Comparison of ENCODE assay signal across 11 cellular contexts in genomic region chr19:49567722-49568454, GRCh38. TPM values are rescaled to one million over a fixed set of nuclear protein-coding genes. Genes with fewer than 3 reads are reported as not detected.
DNase-seq lines count a peak whose midpoint lies in the region; ATAC-seq, FAIRE-seq and TF ChIP-seq lines count a peak whose summit lies in the region.
"Had no signal": no experiment of that assay in that cellular context is flagged by ENCODE, and none has a peak within 500 bp of the region (broad histone marks: within the 10 kb centered on the region; RNA-seq: fewer than 3 reads in every experiment).

No MANE protein-coding gene starts in this region.

- H3K4me3 Mint-ChIP-seq in CD4-positive, CD25-positive, alpha-beta regulatory T cell, result peak overlapping the region; percentile 74 to 83 (median 80)
- H3K4me3 Mint-ChIP-seq in WTC11, result no peak overlapping the region

- H3K27me3 ChIP-seq in CD4-positive, CD25-positive, alpha-beta regulatory T cell (ENCODE audit: control insufficient read depth, insufficient read depth, low read length), result no peaks in the 10 kb centered on the region
- no peaks in the 10 kb centered on the region for H3K27me3 ChIP-seq in SJSA1 (replicated peaks)
- H3K27me3 ChIP-seq in mucosa of stomach (ENCODE audit: control insufficient read depth, insufficient read depth, low read length), result no peaks in the 10 kb centered on the region
- no peaks in the 10 kb centered on the region for H3K27me3 ChIP-seq in heart left ventricle

- FAIRE-seq in GM19239 (lab: Jason Lieb, UNC), result no peak

- CTCF ChIA-PET in WTC11 (lab: Charles Lee), result interaction anchor here (0.6 to 3.6 kb wide), 2 partner anchors 22 to 34 kb away, joined by 5 to 34 read pairs; no protein-coding TSS in a partner anchor

- peak overlapping the region; percentile 83 to 96 (median 95) for H3K27ac Mint-ChIP-seq in CD4-positive, CD25-positive, alpha-beta regulatory T cell
- no peak overlapping the region for H3K27ac Mint-ChIP-seq in WTC11

- TF ChIP-seq CTCF in WTC11 (IDR thresholded peaks at IDR 0.05) (no peak), heart left ventricle (IDR thresholded peaks at IDR 0.05) (no peak)

- intact Hi-C loops in heart left ventricle (cut with DNase I), result no loop called here

- H3K36me3 Mint-ChIP-seq in CD4-positive, CD25-positive, alpha-beta regulatory T cell, result peaks cover 14% of the 10 kb centered on the region
- no peaks in the 10 kb centered on the region for H3K36me3 Mint-ChIP-seq in WTC11

- POLR2A ChIA-PET in WTC11 (lab: Charles Lee), result no interaction called here

- H3K27me3 Mint-ChIP-seq in CD4-positive, CD25-positive, alpha-beta regulatory T cell, result no peaks in the 10 kb centered on the region
- no peaks in the 10 kb centered on the region for H3K27me3 Mint-ChIP-seq in WTC11 (ENCODE audit: low read depth)

- peaks cover 29 to 81% (median 57%) of the 10 kb centered on the region in 4 donors for H3K4me1 Mint-ChIP-seq in CD4-positive, CD25-positive, alpha-beta regulatory T cell
- peaks cover 14% of the 10 kb centered on the region for H3K4me1 Mint-ChIP-seq in WTC11

- ATAC-seq in CD4-positive, CD25-positive, alpha-beta regulatory T cell (ENCODE audit: low read depth in 2 of 2), result peak; percentile 36 to 47
- ATAC-seq in WTC11, result no peak
- no peak for ATAC-seq in heart left ventricle

- peak; percentile 58 to 94 (median 85) for DNase-seq in CD4-positive, CD25-positive, alpha-beta regulatory T cell
- peak in 1 of 2 experiments; percentile 25 for DNase-seq in SJSA1 (ENCODE audit: low read depth in 1 of 2, low spot score in 2 of 2)
- peak; percentile 64 for DNase-seq in activated naive CD4-positive, alpha-beta T cell treated with Interleukin-2 at 50 U/mL for 16 hours
- DNase-seq in WTC11 (ENCODE audit: low spot score), result no peak
- DNase-seq in heart left ventricle, result no peak
- no peak for DNase-seq in GM19239 (ENCODE audit: insufficient read length, low spot score)
- DNase-seq in HK-2 (ENCODE audit: unreplicated experiment), result no peak
- DNase-seq: IMR-90, occipital lobe had no signal

- peak overlapping the region; percentile 18 for H3K9ac ChIP-seq in mucosa of stomach (ENCODE audit: low read length)

- H3K36me3 ChIP-seq in CD4-positive, CD25-positive, alpha-beta regulatory T cell (ENCODE audit: control insufficient read depth, insufficient read depth, low read length), result peaks cover under 1% of the 10 kb centered on the region
- H3K36me3 ChIP-seq in SJSA1 (peaks cover 21% of the 10 kb centered on the region), mucosa of stomach (ENCODE audit: control insufficient read depth, insufficient read depth, low read length) (no peaks in the 10 kb centered on the region), heart left ventricle (peaks cover 0 to 9% (median under 1%) of the 10 kb centered on the region in 9 donors)

- peak overlapping the region; percentile 81 for H3K27ac ChIP-seq in CD4-positive, CD25-positive, alpha-beta regulatory T cell (ENCODE audit: insufficient read depth, low read length, poor library complexity, severe bottlenecking)
- H3K27ac ChIP-seq in SJSA1 (0 out of 2 replicates have a peak overlapping the region, but pooled peaks have one; percentile 13), heart left ventricle (peak overlapping the region in 1 of 12 donors; percentile 71)

- H3K9me3 Mint-ChIP-seq in CD4-positive, CD25-positive, alpha-beta regulatory T cell, result no peaks in the 10 kb centered on the region
- no peaks in the 10 kb centered on the region for H3K9me3 Mint-ChIP-seq in WTC11

- H3K4me1 ChIP-seq in CD4-positive, CD25-positive, alpha-beta regulatory T cell (ENCODE audit: control insufficient read depth, insufficient read depth, low read length, poor library complexity, severe bottlenecking), result peaks cover 83% of the 10 kb centered on the region
- H3K4me1 ChIP-seq in SJSA1 (replicated peaks), result peaks cover 9% of the 10 kb centered on the region
- H3K4me1 ChIP-seq in mucosa of stomach (ENCODE audit: control insufficient read depth, insufficient read depth, low read length), result peaks cover 48% of the 10 kb centered on the region
- peaks cover 6 to 72% (median 29%) of the 10 kb centered on the region in 12 donors for H3K4me1 ChIP-seq in heart left ventricle

- 66 to 71% (median 68%) methylated on average over 12 of the region's 12 CpGs for WGBS in heart left ventricle, 4 donors

- peak overlapping the region; percentile 60 for H3K4me3 ChIP-seq in CD4-positive, CD25-positive, alpha-beta regulatory T cell (ENCODE audit: low read depth, low read length)
- H3K4me3 ChIP-seq in SJSA1 (no peak overlapping the region), mucosa of stomach (ENCODE audit: low read length) (no peak overlapping the region), heart left ventricle (no peak overlapping the region)

- no peak for TF ChIP-seq POLR2A in heart left ventricle (IDR thresholded peaks at IDR 0.05)

- no peaks in the 10 kb centered on the region for H3K9me3 ChIP-seq in CD4-positive, CD25-positive, alpha-beta regulatory T cell (ENCODE audit: control insufficient read depth in 2 of 2, low read length in 2 of 2)
- H3K9me3 ChIP-seq in SJSA1 (replicated peaks) (no peaks in the 10 kb centered on the region), mucosa of stomach (ENCODE audit: control insufficient read depth, low read length) (no peaks in the 10 kb centered on the region), heart left ventricle (no peaks in the 10 kb centered on the region)

TF ChIP-seq in WTC11, 78 proteins besides CTCF, POLR2A, EP300 and RAD21 (continues in another document):
- TF ChIP-seq SOX15 (CRISPR knock-in tag; IDR thresholded peaks at IDR 0.05), result no peak
- no peak for TF ChIP-seq SMAD4 (CRISPR knock-in tag; IDR thresholded peaks at IDR 0.05)
- TF ChIP-seq RELA (CRISPR knock-in tag; IDR thresholded peaks at IDR 0.05; ENCODE audit: borderline replicate concordance), result no peak
- TF ChIP-seq, protein P1, sequence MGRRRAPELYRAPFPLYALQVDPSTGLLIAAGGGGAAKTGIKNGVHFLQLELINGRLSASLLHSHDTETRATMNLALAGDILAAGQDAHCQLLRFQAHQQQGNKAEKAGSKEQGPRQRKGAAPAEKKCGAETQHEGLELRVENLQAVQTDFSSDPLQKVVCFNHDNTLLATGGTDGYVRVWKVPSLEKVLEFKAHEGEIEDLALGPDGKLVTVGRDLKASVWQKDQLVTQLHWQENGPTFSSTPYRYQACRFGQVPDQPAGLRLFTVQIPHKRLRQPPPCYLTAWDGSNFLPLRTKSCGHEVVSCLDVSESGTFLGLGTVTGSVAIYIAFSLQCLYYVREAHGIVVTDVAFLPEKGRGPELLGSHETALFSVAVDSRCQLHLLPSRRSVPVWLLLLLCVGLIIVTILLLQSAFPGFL (CRISPR knock-in tag; IDR thresholded peaks at IDR 0.05; ENCODE audit: borderline replicate concordance), result no peak
- no peak for TF ChIP-seq ZNF219 (CRISPR knock-in tag; IDR thresholded peaks at IDR 0.05; ENCODE audit: borderline replicate concordance)
- TF ChIP-seq TEAD1 (CRISPR knock-in tag; IDR thresholded peaks at IDR 0.05), result no peak
- TF ChIP-seq ZBTB43 (CRISPR knock-in tag; IDR thresholded peaks at IDR 0.05), result no peak
- no peak for TF ChIP-seq HMGA2 (CRISPR knock-in tag; IDR thresholded peaks at IDR 0.05)
- TF ChIP-seq MYBL2 (CRISPR knock-in tag; IDR thresholded peaks at IDR 0.05), result no peak

RNA-seq across cellular contexts. Expression of gene NOSIP, which starts 12.5 kb away (rescaled TPM):
- total RNA-seq in CD4-positive, CD25-positive, alpha-beta regulatory T cell, result 124 TPM
- 100 to 1,000 TPM; 262 to 385 (median 285) TPM for polyA plus RNA-seq in CD4-positive, CD25-positive, alpha-beta regulatory T cell
- total RNA-seq in SJSA1 (2014; rRNA removed; shearing (Covaris generic)), result 129 and 140 TPM in 2 replicates
- total RNA-seq in WTC11 (2021), result 82.3 to 97.9 TPM (median 87.6 TPM) in 3 replicates
- total RNA-seq in heart left ventricle, result 10 to 100 TPM; 37.3 to 67.2 (median 46.3) TPM
- polyA plus RNA-seq in heart left ventricle, result 10 to 100 TPM; 65.5 to 91.3 TPM

RNA-seq across cellular contexts. Expression of gene PRRG2, which starts 13.2 kb away (rescaled TPM):
- 0.84 TPM for total RNA-seq in CD4-positive, CD25-positive, alpha-beta regulatory T cell
- polyA plus RNA-seq in CD4-positive, CD25-positive, alpha-beta regulatory T cell, result not detected
- not detected in 2 replicates for total RNA-seq in SJSA1 (2014; rRNA removed; shearing (Covaris generic))
- total RNA-seq in WTC11 (2021), result 5.9 to 7.0 TPM (median 6.9 TPM) in 3 replicates
- 1 to 10 TPM in 4 of 9 donors, under 1 TPM in 4, not detected in 1; 0.27 to 1.5 (median 0.88) TPM for total RNA-seq in heart left ventricle
- 1 to 10 TPM in 1 of 2 donors, under 1 TPM in 1; 0.53 to 3.2 TPM for polyA plus RNA-seq in heart left ventricle
- polyA plus RNA-seq: fibroblast of lung had no signal

RNA-seq across cellular contexts. Expression of gene PRR12, which starts 23.1 kb away (rescaled TPM):
- 50.2 TPM for total RNA-seq in CD4-positive, CD25-positive, alpha-beta regulatory T cell
- polyA plus RNA-seq in CD4-positive, CD25-positive, alpha-beta regulatory T cell, result under 1 TPM; 0.05 to 0.18 (median 0.16) TPM
- 0.66 and 2.6 TPM in 2 replicates for total RNA-seq in SJSA1 (2014; rRNA removed; shearing (Covaris generic))
- 78.6 to 86.1 TPM (median 83.3 TPM) in 3 replicates for total RNA-seq in WTC11 (2021)
- 10 to 100 TPM; 10.9 to 20.0 (median 15.5) TPM for total RNA-seq in heart left ventricle
- 10 to 100 TPM in 1 of 2 donors, 1 to 10 TPM in 1; 8.0 to 13.6 TPM for polyA plus RNA-seq in heart left ventricle

RNA-seq across cellular contexts. Expression of gene RCN3, which starts 40.1 kb away (rescaled TPM):
- total RNA-seq in CD4-positive, CD25-positive, alpha-beta regulatory T cell, result 3.6 TPM
- polyA plus RNA-seq in CD4-positive, CD25-positive, alpha-beta regulatory T cell, result 1 to 10 TPM; 1.5 to 5.5 (median 2.5) TPM
- 55.5 and 61.2 TPM in 2 replicates for total RNA-seq in SJSA1 (2014; rRNA removed; shearing (Covaris generic))
- total RNA-seq in WTC11 (2021), result 14.3 to 20.6 TPM (median 20.3 TPM) in 3 replicates
- 10 to 100 TPM in 4 of 9 donors, 1 to 10 TPM in 5; 3.8 to 50.8 (median 9.6) TPM for total RNA-seq in heart left ventricle
- 10 to 100 TPM; 16.3 to 16.8 TPM for polyA plus RNA-seq in heart left ventricle

RNA-seq across cellular contexts. Expression of gene FCGRT, which starts 55.4 kb away (rescaled TPM):
- 23.3 TPM for total RNA-seq in CD4-positive, CD25-positive, alpha-beta regulatory T cell
- polyA plus RNA-seq in CD4-positive, CD25-positive, alpha-beta regulatory T cell, result 10 to 100 TPM; 43.0 to 63.0 (median 49.8) TPM
- total RNA-seq in SJSA1 (2014; rRNA removed; shearing (Covaris generic)), result 11.8 and 21.5 TPM in 2 replicates
- total RNA-seq in WTC11 (2021) (53.8 to 69.9 TPM (median 61.2 TPM) in 3 replicates), heart left ventricle (100 to 1,000 TPM in 2 of 9 donors, 10 to 100 TPM in 7; 57.3 to 317 (median 69.2) TPM)
- 10 to 100 TPM; 46.7 to 54.6 TPM for polyA plus RNA-seq in heart left ventricle

Comparison
In these comparisons a context has a peak if more than half of its experiments do, and no peak if none do; other contexts are left out.
1. ATAC-seq: peak in CD4-positive, CD25-positive, alpha-beta regulatory T cell (2 of 2); none in WTC11 (single experiment) and heart left ventricle (0 of 4).
2. DNase-seq: peak in CD4-positive, CD25-positive, alpha-beta regulatory T cell (3 of 3) and activated naive CD4-positive, alpha-beta T cell treated with Interleukin-2 at 50 U/mL for 16 hours (single experiment); none in WTC11 (single experiment), heart left ventricle (0 of 5), GM19239 (single experiment) and HK-2 (single experiment).